25 cellular contexts compared by ENCODE assay signal in the genomic region with DNA sequence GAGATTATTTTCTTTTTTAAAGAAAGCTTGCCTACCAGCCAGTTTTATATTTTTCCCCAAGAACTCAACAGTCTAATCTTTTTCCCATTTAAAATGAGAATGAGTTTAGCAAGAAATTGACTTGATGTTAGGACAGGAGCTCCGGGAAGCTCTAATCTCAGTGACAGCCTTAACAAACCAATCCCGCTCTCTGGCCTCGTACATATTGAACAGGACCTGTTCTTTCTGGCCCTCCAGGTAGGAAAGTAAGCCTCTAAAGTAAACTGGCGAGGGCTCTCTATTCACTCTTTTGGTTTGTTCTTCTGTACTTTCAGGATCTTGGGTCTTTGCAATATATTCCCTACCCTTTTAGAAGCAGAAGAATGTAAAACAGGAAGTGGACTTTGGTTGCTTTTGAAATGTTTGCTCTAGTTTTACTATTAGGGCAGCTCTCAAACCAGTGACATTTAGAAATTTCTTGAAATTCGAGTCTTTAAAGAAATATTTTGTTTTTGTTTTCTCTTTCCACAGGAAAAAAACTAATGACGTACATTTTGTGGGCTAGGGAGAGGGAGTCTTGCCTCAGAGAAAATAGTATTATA. TPM values are rescaled to one million over a fixed set of nuclear protein-coding genes. Genes with fewer than 3 reads are reported as not detected.
A peak's percentile ranks its signal among the peaks of the same experiment; 100 is the strongest.
DNase-seq lines count a peak whose midpoint lies in the region; ATAC-seq, FAIRE-seq and TF ChIP-seq lines count a peak whose summit lies in the region.
"Had no signal": no experiment of that assay in that cellular context is flagged by ENCODE, and none has a peak within 500 bp of the region (broad histone marks: within the 10 kb centered on the region; RNA-seq: fewer than 3 reads in every experiment).

No MANE protein-coding gene starts in this region.

- H2BK120ac ChIP-seq in H1 (replicated peaks; ENCODE audit: low read depth, low read length): no peak overlapping the region

- H4K20me1 ChIP-seq in H1 (replicated peaks in 1 of 2; ENCODE audit: control insufficient read depth in 1 of 2, insufficient read depth in 2 of 2, low read length in 2 of 2) (no peaks in the 10 kb centered on the region), HepG2 (ENCODE audit: insufficient read depth, low read length) (no peaks in the 10 kb centered on the region), Karpas-422 (ENCODE audit: insufficient read depth, low read depth, low read length) (no peaks in the 10 kb centered on the region)
- H4K20me1 ChIP-seq: BLaER1 had no signal

- H3K27ac ChIP-seq in H1 (ENCODE audit: low read depth, low read length) (no peak overlapping the region), HepG2 (ENCODE audit: extremely low read length, insufficient read depth, low read length) (no peak overlapping the region), right lobe of liver (no peak overlapping the region), small intestine (ENCODE audit: low read depth in 1 of 2, low read length in 1 of 2) (no peak overlapping the region), Karpas-422 (ENCODE audit: low read length) (no peak overlapping the region)
- H3K27ac ChIP-seq: BLaER1 had no signal

- POLR2A ChIA-PET in H1 (lab: Charles Lee; ENCODE audit: partially characterized antibody) (no interaction called here), HepG2 (lab: Yijun Ruan, JAX) (no interaction called here)

- H3K4me3 ChIP-seq in H1 (ENCODE audit: extremely low read depth in 1 of 4, insufficient read depth in 2 of 4, low read depth in 3 of 4, low read length in 4 of 4) (no peak overlapping the region), HepG2 (replicated peaks in 1 of 3; ENCODE audit: insufficient read depth in 1 of 3, low read depth in 2 of 3, low read length in 3 of 3) (no peak overlapping the region), right lobe of liver (no peak overlapping the region), small intestine (ENCODE audit: low read depth in 1 of 2, low read length in 2 of 2) (no peak overlapping the region), Karpas-422 (ENCODE audit: low read length) (no peak overlapping the region)
- H3K4me3 ChIP-seq: BLaER1 had no signal

- no peak overlapping the region for H2BK15ac ChIP-seq in H1 (ENCODE audit: low read length)

- no peak overlapping the region for H4K91ac ChIP-seq in H1 (replicated peaks; ENCODE audit: insufficient read length, low read length)

- H3K79me1 ChIP-seq in H1 (ENCODE audit: low read depth, low read length): no peaks in the 10 kb centered on the region

- H2AK5ac ChIP-seq in H1 (ENCODE audit: low read depth, low read length): no peak overlapping the region

- no peaks in the 10 kb centered on the region for H3K23me2 ChIP-seq in H1 (ENCODE audit: low read depth, low read length)

- no peaks in the 10 kb centered on the region for H3K9me2 ChIP-seq in Karpas-422 (replicated peaks; ENCODE audit: insufficient read depth, low read length)

- H3K23ac ChIP-seq in H1 (ENCODE audit: insufficient read length): no peak overlapping the region

- H3K9ac ChIP-seq in H1 (replicated peaks in 1 of 4; ENCODE audit: extremely low read depth in 1 of 4, low read depth in 3 of 4, low read length in 3 of 4): no peak overlapping the region
- no peak overlapping the region for H3K9ac ChIP-seq in HepG2 (ENCODE audit: insufficient read depth, low read depth, low read length)
- no peak overlapping the region for H3K9ac ChIP-seq in Karpas-422 (ENCODE audit: low read length)
- H3K9ac ChIP-seq: BLaER1 had no signal

- H3K36me3 ChIP-seq in H1 (ENCODE audit: control insufficient read depth in 2 of 4, insufficient read depth in 4 of 4, low read length in 3 of 4) (no peaks in the 10 kb centered on the region), HepG2 (replicated peaks in 1 of 2; ENCODE audit: control insufficient read depth in 1 of 2, insufficient read depth in 2 of 2, low read length in 2 of 2) (no peaks in the 10 kb centered on the region), right lobe of liver (no peaks in the 10 kb centered on the region), small intestine (ENCODE audit: control insufficient read depth in 2 of 2, insufficient read depth in 2 of 2, low read length in 2 of 2) (no peaks in the 10 kb centered on the region), Karpas-422 (ENCODE audit: insufficient read depth, low read length) (no peaks in the 10 kb centered on the region)
- H3K36me3 ChIP-seq: BE2C, BLaER1 had no signal

- FAIRE-seq in H1 (lab: Jason Lieb, UNC): no peak
- FAIRE-seq in HepG2 (lab: Jason Lieb, UNC): no peak
- no peak for FAIRE-seq in small intestine (lab: Jason Lieb, UNC)
- FAIRE-seq: D721Med, G401.6, GM12891, GM19239 had no signal

- no peak overlapping the region for H2BK5ac ChIP-seq in H1 (ENCODE audit: low read depth, low read length)

- H3K79me2 ChIP-seq in H1 (ENCODE audit: control insufficient read depth in 1 of 2, insufficient read depth in 2 of 2, low read length in 2 of 2): no peaks in the 10 kb centered on the region
- no peaks in the 10 kb centered on the region for H3K79me2 ChIP-seq in HepG2 (ENCODE audit: insufficient read depth, low read length)
- no peaks in the 10 kb centered on the region for H3K79me2 ChIP-seq in Karpas-422 (ENCODE audit: low read length)

- CTCF ChIA-PET in H1 (lab: Charles Lee; ENCODE audit: partially characterized antibody) (interaction anchor here (0.6 to 0.7 kb wide), 2 partner anchors 11 to 233 kb away, joined by 3 read pairs; no protein-coding TSS in a partner anchor), HepG2 (lab: Yijun Ruan, JAX; ENCODE audit: low intra/inter-chr PET ratio, low total read pairs) (no interaction called here)

- H2BK20ac ChIP-seq in H1 (ENCODE audit: low read length): no peak overlapping the region

- H4K8ac ChIP-seq in H1 (ENCODE audit: extremely low read depth, insufficient read depth, low read length): no peak overlapping the region

- H2AFZ ChIP-seq in H1 (ENCODE audit: low read length) (0 out of 2 replicates have a peak overlapping the region, but pooled peaks have one; percentile 31), HepG2 (ENCODE audit: low read length) (no peak overlapping the region), Karpas-422 (ENCODE audit: low read length) (no peak overlapping the region)

- no peak overlapping the region for H3K4ac ChIP-seq in H1 (replicated peaks; ENCODE audit: insufficient read length, low read depth, low read length)

- TF ChIP-seq POLR2A in H1 (IDR thresholded peaks at IDR 0.05; ENCODE audit: control extremely low read depth in 1 of 2, low read depth in 2 of 2, low read length in 2 of 2) (no peak), HepG2 (IDR thresholded peaks at IDR 0.05; ENCODE audit: insufficient read depth in 1 of 2, low read depth in 2 of 2, low read length in 2 of 2) (no peak), right lobe of liver (IDR thresholded peaks at IDR 0.05) (no peak)

- no peak overlapping the region for H3K56ac ChIP-seq in H1 (replicated peaks; ENCODE audit: insufficient read length, low read depth, low read length)

- H3K4me2 ChIP-seq in H1 (ENCODE audit: insufficient read depth in 1 of 2, low read depth in 2 of 2, low read length in 2 of 2): no peak overlapping the region
- H3K4me2 ChIP-seq in HepG2 (ENCODE audit: low read depth, low read length): peak overlapping the region; percentile 14; the same call in 1 of the 2 replicates
- no peak overlapping the region for H3K4me2 ChIP-seq in Karpas-422 (ENCODE audit: low read depth, low read length, poor library complexity, severe bottlenecking)
- H3K4me2 ChIP-seq: BLaER1 had no signal

- H3K27me3 ChIP-seq in H1 (replicated peaks in 1 of 4; ENCODE audit: control insufficient read depth in 3 of 4, extremely low read depth in 1 of 4, insufficient read depth in 3 of 4, low read length in 3 of 4) (no peaks in the 10 kb centered on the region), HepG2 (ENCODE audit: control insufficient read depth in 1 of 2, insufficient read depth in 2 of 2, low read length in 2 of 2) (0 out of 5 replicates have a peak, but pooled peaks cover 0 to 2% of the 10 kb centered on the region in 2 experiments), right lobe of liver (no peaks in the 10 kb centered on the region), small intestine (ENCODE audit: control insufficient read depth in 2 of 2, insufficient read depth in 2 of 2, low read length in 2 of 2) (no peaks in the 10 kb centered on the region), Karpas-422 (ENCODE audit: low read length) (0 out of 2 replicates have a peak, but pooled peaks cover 3% of the 10 kb centered on the region)
- H3K27me3 ChIP-seq: BLaER1 had no signal

- no peak for TF ChIP-seq RAD21 in H1 (IDR thresholded peaks at IDR 0.05 in 1 of 2, conservative IDR thresholded peaks at IDR 0.05 in 1 of 2; ENCODE audit: low read depth in 2 of 2, low read length in 2 of 2)
- TF ChIP-seq RAD21 in HepG2 (CRISPR knock-in tag; IDR thresholded peaks at IDR 0.05): no peak

- no peak overlapping the region for H4K5ac ChIP-seq in H1 (ENCODE audit: insufficient read length, low read depth, low read length)

- intact Hi-C loops in HepG2 (cut with micrococcal nuclease; ENCODE audit: unreplicated experiment): no loop called here
- intact Hi-C loops in right lobe of liver (cut with DNase I): no loop called here

- H2BK12ac ChIP-seq in H1 (ENCODE audit: low read depth, low read length): no peak overlapping the region

- 92% methylated on average over 6 of the region's 6 CpGs; no CpG with 5 or more reads in 1 of the 2 experiments for WGBS in H1 (ENCODE audit: extremely low coverage in 1 of 2, insufficient coverage in 1 of 2, insufficient read length in 1 of 2, insufficient replicate concordance in 2 of 2, low coverage in 1 of 2, low lambda C conversion rate in 2 of 2, missing lambda C conversion rate in 1 of 2), 2 experiments
- WGBS in HepG2 (ENCODE audit: low lambda C conversion rate): under 1% methylated on average over 6 of the region's 6 CpGs
- WGBS in right lobe of liver (ENCODE audit: insufficient coverage, low coverage, low lambda C conversion rate, missing lambda C conversion rate): 56% methylated on average over 6 of the region's 6 CpGs
- 52 to 65% (median 52%) methylated on average over 6 of the region's 6 CpGs for WGBS in small intestine, 3 donors

- TF ChIP-seq CTCF in H1 (IDR thresholded peaks at IDR 0.05; ENCODE audit: control extremely low read depth in 1 of 3, insufficient read depth in 1 of 3, low read depth in 1 of 3, low read length in 3 of 3): no peak
- no peak for TF ChIP-seq CTCF in HepG2 (CRISPR knock-in tag; IDR thresholded peaks at IDR 0.05)
- TF ChIP-seq CTCF in right lobe of liver (IDR thresholded peaks at IDR 0.05): no peak

- H3K18ac ChIP-seq in H1 (ENCODE audit: extremely low read depth, low read length): no peak overlapping the region

- TF ChIP-seq EP300 in H1 (IDR thresholded peaks at IDR 0.05; ENCODE audit: borderline replicate concordance in 1 of 2, low read depth in 2 of 2, low read length in 2 of 2) (no peak), HepG2 (IDR thresholded peaks at IDR 0.05; ENCODE audit: low read depth in 2 of 2, low read length in 2 of 2) (no peak), HepG2 (CRISPR knock-in tag; IDR thresholded peaks at IDR 0.05; ENCODE audit: borderline replicate concordance) (no peak)

- peak; percentile 64 for ATAC-seq in HepG2
- ATAC-seq in right lobe of liver: peak in 3 of 4 donors; percentile 42 to 69 (median 57)

- H3K9me3 ChIP-seq in H1 (ENCODE audit: insufficient read depth in 2 of 2, low read depth in 1 of 2, low read length in 1 of 2) (no peaks in the 10 kb centered on the region), HepG2 (ENCODE audit: low read length) (peaks cover 4% of the 10 kb centered on the region), right lobe of liver (no peaks in the 10 kb centered on the region), small intestine (ENCODE audit: control insufficient read depth, low read depth) (no peaks in the 10 kb centered on the region), Karpas-422 (ENCODE audit: low read length) (no peaks in the 10 kb centered on the region)
- H3K9me3 ChIP-seq: BE2C, BLaER1, Caco-2 had no signal

- H3K4me1 ChIP-seq in H1 (replicated peaks in 1 of 4; ENCODE audit: control insufficient read depth in 3 of 4, insufficient read depth in 4 of 4, low read length in 3 of 4) (no peaks in the 10 kb centered on the region), HepG2 (ENCODE audit: insufficient read depth, low read length) (peaks cover 11% of the 10 kb centered on the region), right lobe of liver (no peaks in the 10 kb centered on the region), small intestine (ENCODE audit: control insufficient read depth in 2 of 2, insufficient read depth in 1 of 2, low read depth in 1 of 2, low read length in 1 of 2) (no peaks in the 10 kb centered on the region), Karpas-422 (ENCODE audit: low read length) (no peaks in the 10 kb centered on the region)
- H3K4me1 ChIP-seq: BE2C, BLaER1 had no signal

- no peak overlapping the region for H3K14ac ChIP-seq in H1 (ENCODE audit: insufficient read length)

- in situ Hi-C loops in HepG2 (cut with HindIII; ENCODE audit: extremely low pct_ligation_motif_present, low pct_unique_long_range_greater_than_20kb): no loop called here

- DNase-seq in H1 (ENCODE audit: low read depth in 1 of 2, low spot score in 2 of 2): no peak
- peak; percentile 50 for DNase-seq in HepG2 (ENCODE audit: low spot score)
- DNase-seq in right lobe of liver: no peak
- no peak for DNase-seq in small intestine
- DNase-seq in hippocampal formation (lab: John Stamatoyannopoulos, UW): no peak
- no peak for DNase-seq in Karpas-422
- no peak for DNase-seq in COLO829 (ENCODE audit: low spot score)
- DNase-seq: 8988T; ACHN; BE2C; C1 segment of cervical spinal cord; Caco-2; Calu3; CD4-positive, alpha-beta memory T cell; CD4-positive, CD25-positive, alpha-beta regulatory T cell; CD8-positive, alpha-beta memory T cell; DMS79 treated with DMSO at 0.1 percent for 48 hours; GF-D8 had no signal

- BruUV-seq in HepG2 (replicated peaks; lab: Mats Ljungman, UMichigan): no TSS peak

RNA-seq across cellular contexts. Expression of a gene that starts 17.9 kb away (rescaled TPM):
- total RNA-seq in H1 (2021; fragmentation: NEBNext Ultra II Directional; extraction: Animal tissue kit (Norgen Biotek cat#: 25700)): 0.60 and 0.63 TPM in 2 replicates
- polyA plus RNA-seq in H1 (2011; rRNA removed) (0.11 and 0.14 TPM in 2 replicates), HepG2 (2011; rRNA removed) (not detected in 2 replicates), small intestine (under 1 TPM in 2 of 3 donors, not detected in 1; 0.30 to 0.81 TPM)
- 0.17 TPM for polyA plus RNA-seq in H1 (2011; cell fraction: cytosol; rRNA removed)
- polyA plus RNA-seq in H1 (2011; cell fraction: nucleus; rRNA removed): 0.39 TPM
- 0.29 to 0.50 TPM (median 0.40 TPM) in 4 replicates for polyA plus RNA-seq in H1 (2012, experiment 1 of 2)
- 0.35 TPM for polyA plus RNA-seq in H1 (2012, experiment 2 of 2)
- polyA plus RNA-seq in H1 (2013, experiment 1 of 2): 0.36 TPM
- polyA plus RNA-seq in H1 (2013, experiment 2 of 2): 0.46 TPM
- polyA minus RNA-seq in H1 (2011; rRNA and poly(A)+ RNA removed): 0.98 and 1.0 TPM in 2 replicates
- 2.7 TPM for polyA minus RNA-seq in H1 (2011; cell fraction: cytosol; rRNA and poly(A)+ RNA removed)
- polyA minus RNA-seq in H1 (2011; cell fraction: nucleus; rRNA and poly(A)+ RNA removed): 3.1 TPM
- total RNA-seq in HepG2 (2016; rRNA removed; fragmentation: Illumina TruSeq; extraction: Trizol) (not detected in 2 replicates), right lobe of liver (under 1 TPM in 4 of 6 experiments, not detected in 2; 0.11 to 0.83 (median 0.21) TPM)
- not detected in 2 replicates for total RNA-seq in HepG2 (2016; cell fraction: cytosol; rRNA removed; fragmentation: Illumina TruSeq; extraction: Trizol; ENCODE audit: low read depth)
- total RNA-seq in HepG2 (2016; cell fraction: insoluble cytoplasmic fraction; rRNA removed; fragmentation: Illumina TruSeq; extraction: Trizol): not detected in 2 replicates
- total RNA-seq in HepG2 (2016; cell fraction: membrane; rRNA removed; fragmentation: Illumina TruSeq; extraction: Trizol): not detected in 2 replicates
- not detected in 2 replicates for total RNA-seq in HepG2 (2016; cell fraction: nucleus; rRNA removed; fragmentation: Illumina TruSeq; extraction: Trizol)
- polyA plus RNA-seq in HepG2 (2011; cell fraction: cytosol; rRNA removed): not detected in 2 replicates
- polyA plus RNA-seq in HepG2 (2011; cell fraction: nucleus; rRNA removed): not detected in 2 replicates
- polyA plus RNA-seq in HepG2 (2012): not detected in 2 replicates
- not detected in 2 replicates for polyA plus RNA-seq in HepG2 (2016; cell fraction: cytosol; fragmentation: Illumina TruSeq; extraction: Trizol; ENCODE audit: low read depth)
- polyA plus RNA-seq in HepG2 (2016; cell fraction: insoluble cytoplasmic fraction; fragmentation: Illumina TruSeq; extraction: Trizol; ENCODE audit: low read depth): not detected in 2 replicates
- not detected in 2 replicates for polyA plus RNA-seq in HepG2 (2016; cell fraction: membrane; fragmentation: Illumina TruSeq; extraction: Trizol; ENCODE audit: low read depth)
- polyA plus RNA-seq in HepG2 (2016; cell fraction: nucleus; fragmentation: Illumina TruSeq; extraction: Trizol; ENCODE audit: insufficient read depth, low read depth): not detected in 2 replicates
- polyA minus RNA-seq in HepG2 (2011; rRNA and poly(A)+ RNA removed; ENCODE audit: low replicate concordance): not detected in 2 replicates
- not detected in 2 replicates for polyA minus RNA-seq in HepG2 (2011; cell fraction: cytosol; rRNA and poly(A)+ RNA removed)
- not detected in 2 replicates for polyA minus RNA-seq in HepG2 (2011; cell fraction: nucleus; rRNA and poly(A)+ RNA removed)
- 1.6 and 6.9 TPM in 2 replicates for total RNA-seq in Karpas-422 (2014; rRNA removed; shearing (Covaris generic); ENCODE audit: low replicate concordance)
- total RNA-seq: Caco-2; Calu3; CD4-positive, alpha-beta memory T cell; CD4-positive, CD25-positive, alpha-beta regulatory T cell; CD8-positive, alpha-beta memory T cell had no signal
- polyA plus RNA-seq: AG04450; CD14-positive monocyte; CD4-positive, alpha-beta memory T cell; CD4-positive, CD25-positive, alpha-beta regulatory T cell; CD8-positive, alpha-beta memory T cell had no signal
